In the genomic region with DNA sequence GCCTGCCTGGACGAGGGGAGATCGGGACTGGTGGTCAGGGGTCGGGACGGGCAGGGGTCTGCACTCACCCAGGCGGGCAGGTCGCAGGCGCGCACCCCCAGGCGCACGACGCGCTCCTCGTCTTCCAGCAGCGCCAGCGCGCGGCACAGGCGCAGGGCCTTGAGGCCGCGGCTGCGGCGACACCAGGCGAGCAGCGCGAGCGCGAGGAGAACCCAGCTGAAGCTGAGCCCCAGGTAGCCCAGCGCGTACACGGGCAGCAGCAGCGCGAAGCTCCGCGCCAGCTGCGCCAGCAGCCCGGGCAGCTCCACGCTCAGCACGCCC, we compare ENCODE assay signal across 8 cellular contexts. TPM values are rescaled to one million over a fixed set of nuclear protein-coding genes. Genes with fewer than 3 reads are reported as not detected.
DNase-seq lines count a peak whose midpoint lies in the region; ATAC-seq and TF ChIP-seq lines count a peak whose summit lies in the region.

No MANE protein-coding gene starts in this region.

- H3K23ac ChIP-seq in IMR-90 (ENCODE audit: low read depth, low read length): no peak overlapping the region

- no peak overlapping the region for H4K5ac ChIP-seq in IMR-90 (ENCODE audit: low read depth, low read length)

- H2BK5ac ChIP-seq in IMR-90 (ENCODE audit: low read depth, low read length, poor library complexity, severe bottlenecking): peak overlapping the region; percentile 74

- H3K27me3 Mint-ChIP-seq in T-helper 1 cell treated with Interleukin-12 subunit alpha and Interleukin-12 subunit beta and Interleukin-4 antibody, amounts not matched to agents 30 μg/mL and 1 μg/mL, for 36 hours (ENCODE audit: low read depth): peaks cover 5% of the 10 kb centered on the region

- TF ChIP-seq POLR2A in IMR-90 (IDR thresholded peaks at IDR 0.05; ENCODE audit: low read depth, low read length): no peak

- DNase-seq in NCI-H2107 (lab: John Stamatoyannopoulos, UW) (peak; percentile 58), NCI-H2107 treated with DMSO at 0.1 percent for 48 hours (lab: John Stamatoyannopoulos, UW; ENCODE audit: unreplicated experiment) (no peak), IMR-90 (peak; percentile 83), left lobe of liver (ENCODE audit: low spot score) (no peak)
- peak; percentile 52 to 54 for DNase-seq in stimulated activated CD4-positive, alpha-beta T cell treated with anti-CD3 and anti-CD28 coated beads, Interleukin-2, amount 100 ng/mL, for 48 hours

- no peak overlapping the region for H2BK15ac ChIP-seq in IMR-90 (ENCODE audit: low read depth, low read length)

- H3K79me1 ChIP-seq in IMR-90 (ENCODE audit: low read depth in 1 of 2, low read length in 2 of 2): peaks cover 4 to 22% of the 10 kb centered on the region in 2 experiments; a peak in 3 of 4 replicates

- H3K27ac Mint-ChIP-seq in T-helper 1 cell treated with Interleukin-12 subunit alpha and Interleukin-12 subunit beta and Interleukin-4 antibody, amounts not matched to agents 30 μg/mL and 1 μg/mL, for 36 hours: peak overlapping the region; percentile 61

- in situ Hi-C loops in IMR-90 (cut with MboI; ENCODE audit: low sequenced_read_pairs): no loop called here

- POLR2A ChIA-PET in IMR-90 (lab: Charles Lee; ENCODE audit: unreplicated experiment): no interaction called here

- H3K36me3 Mint-ChIP-seq in T-helper 1 cell treated with Interleukin-12 subunit alpha and Interleukin-12 subunit beta and Interleukin-4 antibody, amounts not matched to agents 30 μg/mL and 1 μg/mL, for 36 hours (ENCODE audit: low read depth): peaks cover 11% of the 10 kb centered on the region

- CTCF ChIA-PET in IMR-90 (lab: Yijun Ruan, JAX): interaction anchor here (0.7 to 1.1 kb wide), 3 partner anchors 16 to 50 kb away, joined by 3 read pairs; no protein-coding TSS in a partner anchor

- H3K4me1 ChIP-seq in IMR-90 (ENCODE audit: control insufficient read depth, insufficient read depth, low read length): peaks cover 3% of the 10 kb centered on the region; the same call in 1 of the 2 replicates

- H3K4me3 ChIP-seq in IMR-90 (ENCODE audit: insufficient read depth, low read depth, low read length): peak overlapping the region; percentile 86

- peak overlapping the region; percentile 90 for H3K9ac ChIP-seq in IMR-90 (ENCODE audit: low read depth, low read length)

- H3K56ac ChIP-seq in IMR-90 (ENCODE audit: extremely low read depth, insufficient read depth, low read length): no peak overlapping the region; the same call in 1 of the 2 replicates

- H3K9me3 ChIP-seq in IMR-90 (ENCODE audit: control insufficient read depth, insufficient read depth, low read length): no peaks in the 10 kb centered on the region

- H3K9me1 ChIP-seq in IMR-90 (ENCODE audit: insufficient read depth, low read length): peaks cover 4% of the 10 kb centered on the region

- peaks cover 13% of the 10 kb centered on the region; the same call in 1 of the 2 replicates for H4K20me1 ChIP-seq in IMR-90 (ENCODE audit: insufficient read depth, low read length)

- peak overlapping the region in 1 of 2 experiments; percentile 9; a peak in 1 of 4 replicates for H4K8ac ChIP-seq in IMR-90 (ENCODE audit: low read depth in 2 of 2, low read length in 2 of 2)

- dilution Hi-C loops in IMR-90 (cut with HindIII; ENCODE audit: low sequenced_read_pairs, unreplicated experiment): no loop called here

- no peak overlapping the region for H3K14ac ChIP-seq in IMR-90 (replicated peaks; ENCODE audit: low read depth, low read length)

- BruUV-seq in IMR-90 (replicated peaks; lab: Mats Ljungman, UMichigan): no TSS peak

- peaks cover 28% of the 10 kb centered on the region for H3K4me1 Mint-ChIP-seq in T-helper 1 cell treated with Interleukin-12 subunit alpha and Interleukin-12 subunit beta and Interleukin-4 antibody, amounts not matched to agents 30 μg/mL and 1 μg/mL, for 36 hours (ENCODE audit: low read depth)

- H2AK5ac ChIP-seq in IMR-90 (ENCODE audit: low read depth, low read length): 0 out of 2 replicates have a peak overlapping the region, but pooled peaks have one; percentile 26

- H3K9me3 Mint-ChIP-seq in T-helper 1 cell treated with Interleukin-12 subunit alpha and Interleukin-12 subunit beta and Interleukin-4 antibody, amounts not matched to agents 30 μg/mL and 1 μg/mL, for 36 hours: no peaks in the 10 kb centered on the region

- peak; percentile 34; the same call in 1 of the 2 replicates for TF ChIP-seq RAD21 in IMR-90 (IDR thresholded peaks at IDR 0.05; ENCODE audit: low read length)

- 0% methylated on average over 28 of the region's 38 CpGs; no CpG with 5 or more reads in 1 of the 2 experiments for WGBS in IMR-90 (ENCODE audit: extremely low coverage in 2 of 2, insufficient read length in 1 of 2), 2 experiments

- intact Hi-C loops in IMR-90 (cut with micrococcal nuclease): loop anchor here (1.0 to 10.0 kb wide), 7 partner anchors 27 to 214 kb away; a partner anchor contains a TSS

- H2AK9ac ChIP-seq in IMR-90 (replicated peaks; ENCODE audit: low read depth, low read length, poor library complexity): peak overlapping the region; percentile 82

- 0 out of 2 replicates have a peak overlapping the region, but pooled peaks have one; percentile 51 for H3K4ac ChIP-seq in IMR-90 (ENCODE audit: low read depth, low read length)

- no peaks in the 10 kb centered on the region for H3K27me3 ChIP-seq in IMR-90 (ENCODE audit: control insufficient read depth, insufficient read depth, low read length)

- peak overlapping the region; percentile 99 for H2AFZ ChIP-seq in IMR-90 (replicated peaks; ENCODE audit: low read length, poor library complexity)

- H3K18ac ChIP-seq in IMR-90 (ENCODE audit: low read depth, low read length): no peak overlapping the region

- H2BK120ac ChIP-seq in IMR-90 (ENCODE audit: low read depth, low read length): no peak overlapping the region

- H3K4me2 ChIP-seq in IMR-90 (ENCODE audit: low read depth, low read length): peak overlapping the region; percentile 74

- ATAC-seq in GM21723 (IDR thresholded peaks at IDR 0.05; ENCODE audit: unreplicated experiment): peak; percentile 57
- ATAC-seq in IMR-90 (ENCODE audit: low read depth): peak; percentile 65
- peak; percentile 56 for ATAC-seq in left lobe of liver

- peak overlapping the region; percentile 48; the same call in 1 of the 2 replicates for H4K91ac ChIP-seq in IMR-90 (ENCODE audit: insufficient read depth, low read depth, low read length)

- H2BK20ac ChIP-seq in IMR-90 (ENCODE audit: low read depth, low read length): no peak overlapping the region

- no peak for TF ChIP-seq CTCF in IMR-90 (conservative IDR thresholded peaks at IDR 0.05; ENCODE audit: low read depth, low read length)

- no peaks in the 10 kb centered on the region for H3K36me3 ChIP-seq in IMR-90 (ENCODE audit: control insufficient read depth, insufficient read depth, low read length)

- peak overlapping the region; percentile 71 for H3K27ac ChIP-seq in IMR-90 (ENCODE audit: insufficient read depth, low read length)
- H3K27ac ChIP-seq in cingulate gyrus (ENCODE audit: low read depth, low read length): peak overlapping the region; percentile 91

- peak overlapping the region; percentile 72 for H3K4me3 Mint-ChIP-seq in T-helper 1 cell treated with Interleukin-12 subunit alpha and Interleukin-12 subunit beta and Interleukin-4 antibody, amounts not matched to agents 30 μg/mL and 1 μg/mL, for 36 hours

TF ChIP-seq in IMR-90, 13 proteins besides CTCF, POLR2A, EP300 and RAD21:
- TF ChIP-seq CHD1 (IDR thresholded peaks at IDR 0.05; ENCODE audit: low read depth, low read length) (0 out of 2 replicates have a peak, but pooled peaks have one; percentile 54), MXI1 (IDR thresholded peaks at IDR 0.05; ENCODE audit: borderline replicate concordance, low read depth, low read length) (peak; percentile 3; the same call in 1 of the 2 replicates), RFX5 (IDR thresholded peaks at IDR 0.05; ENCODE audit: low read depth, low read length) (no peak)
TF ChIP-seq in IMR-90: peak in this region for 2.

RNA-seq across cellular contexts. Expression of a gene that starts 0.3 kb away (rescaled TPM):
- total RNA-seq in IMR-90 (2012; rRNA removed): 64.4 and 69.9 TPM in 2 replicates
- 23.7 and 26.7 TPM in 2 replicates for polyA plus RNA-seq in IMR-90 (2012; rRNA removed)
- polyA plus RNA-seq in IMR-90 (2012; cell fraction: cytosol; rRNA removed): 7.2 and 17.1 TPM in 2 replicates
- 19.8 and 30.4 TPM in 2 replicates for polyA plus RNA-seq in IMR-90 (2012; cell fraction: nucleus; rRNA removed; ENCODE audit: low replicate concordance)
- total RNA-seq in left lobe of liver: 19.6 TPM

RNA-seq across cellular contexts. Expression of a gene that starts 27.4 kb away (rescaled TPM):
- total RNA-seq in IMR-90 (2012; rRNA removed) (3.9 and 4.5 TPM in 2 replicates), left lobe of liver (6.7 TPM)
- 11.5 and 14.4 TPM in 2 replicates for polyA plus RNA-seq in IMR-90 (2012; rRNA removed)
- 11.2 and 11.9 TPM in 2 replicates for polyA plus RNA-seq in IMR-90 (2012; cell fraction: cytosol; rRNA removed)
- polyA plus RNA-seq in IMR-90 (2012; cell fraction: nucleus; rRNA removed; ENCODE audit: low replicate concordance): 34.1 and 83.0 TPM in 2 replicates

Comparison
In these comparisons a context has a peak if more than half of its experiments do, and no peak if none do; other contexts are left out.
1. DNase-seq: peak in NCI-H2107 (single experiment), IMR-90 (single experiment) and stimulated activated CD4-positive, alpha-beta T cell treated with anti-CD3 and anti-CD28 coated beads, Interleukin-2, amount 100 ng/mL, for 48 hours (2 of 2); none in NCI-H2107 treated with DMSO at 0.1 percent for 48 hours (single experiment) and left lobe of liver (single experiment).
2. Peak in every context shown above with its lines, with median percentiles within 50 percentile points of each other: ATAC-seq.